ENCODE assay signal across 7 cellular contexts in the genomic region with DNA sequence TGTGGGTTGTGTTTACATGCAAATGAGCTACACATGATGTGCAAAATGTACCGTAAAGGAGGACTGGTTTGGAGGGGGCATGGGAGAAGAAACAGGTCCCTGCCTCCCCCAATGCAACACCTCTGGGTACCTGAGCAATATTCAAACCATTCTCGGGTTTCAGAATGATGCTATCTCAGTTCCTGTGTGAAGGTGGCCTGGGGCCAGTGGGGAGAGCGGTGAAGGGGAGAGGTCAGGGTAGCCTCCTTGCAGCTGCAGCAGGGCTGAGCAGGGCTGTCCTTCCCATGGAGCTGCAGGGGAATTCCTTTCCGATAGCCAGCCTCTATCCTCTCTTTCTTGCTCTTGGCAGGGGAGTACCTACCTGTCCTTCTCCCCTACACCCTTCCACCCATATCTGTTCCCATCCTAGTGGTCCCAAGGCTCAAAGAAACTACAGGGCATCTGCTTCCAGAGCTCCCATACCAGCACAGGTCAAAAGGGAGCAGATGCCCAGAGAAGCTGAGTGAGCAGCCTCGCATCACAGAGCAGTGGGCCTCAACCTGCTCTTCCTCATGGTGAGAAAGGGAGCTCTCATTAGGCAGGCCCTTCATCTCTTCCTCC. TPM values are rescaled to one million over a fixed set of nuclear protein-coding genes. Genes with fewer than 3 reads are reported as not detected.
A peak's percentile ranks its signal among the peaks of the same experiment; 100 is the strongest.
DNase-seq lines count a peak whose midpoint lies in the region; ATAC-seq, FAIRE-seq and TF ChIP-seq lines count a peak whose summit lies in the region.

No MANE protein-coding gene starts in this region.

- DNase-seq in OCI-LY7 (ENCODE audit: low spot score) (peak; percentile 45), islet precursor cell (peak; percentile 71), HuH-7.5 (ENCODE audit: low spot score) (no peak), DMS 273 (lab: John Stamatoyannopoulos, UW; ENCODE audit: unreplicated experiment) (no peak), HTR-8/SVneo (ENCODE audit: insufficient read length, low spot score) (no peak)

- H3K9me3 ChIP-seq in OCI-LY7 (ENCODE audit: low read length), result no peaks in the 10 kb centered on the region

- H3K79me2 ChIP-seq in OCI-LY7 (ENCODE audit: insufficient read depth, low read depth, low read length), result peaks cover 97% of the 10 kb centered on the region

- intact Hi-C loops in OCI-LY7 (cut with micrococcal nuclease; ENCODE audit: unreplicated experiment), result loop anchor here (2.0 kb wide), 1 partner anchor 16 kb away; no protein-coding TSS in a partner anchor

- peak overlapping the region; percentile 98 for H3K4me3 ChIP-seq in OCI-LY7 (ENCODE audit: low read depth, low read length, poor library complexity, severe bottlenecking)

- H3K9me2 ChIP-seq in OCI-LY7 (ENCODE audit: insufficient read depth, low read length), result no peaks in the 10 kb centered on the region

- H4K20me1 ChIP-seq in OCI-LY7 (ENCODE audit: insufficient read depth, low read length), result peaks cover 5% of the 10 kb centered on the region; the same call in 1 of the 2 replicates

- peak overlapping the region; percentile 98 for H3K27ac ChIP-seq in OCI-LY7 (ENCODE audit: low read depth, low read length, poor library complexity, severe bottlenecking)

- no peak for FAIRE-seq in HTR-8/SVneo (lab: Jason Lieb, UNC)

- H2AFZ ChIP-seq in OCI-LY7 (ENCODE audit: low read length), result no peak overlapping the region

- H3K36me3 ChIP-seq in OCI-LY7 (ENCODE audit: insufficient read depth, low read length), result peaks cover 67% of the 10 kb centered on the region

- no peak for TF ChIP-seq CTCF in OCI-LY7 (conservative IDR thresholded peaks at IDR 0.05; ENCODE audit: low read length)

- POLR2A ChIA-PET in OCI-LY7 (lab: Charles Lee), result interaction anchor here (0.5 to 7.1 kb wide), 7 partner anchors 12 to 155 kb away, joined by 3 to 179 read pairs (median 3); a partner anchor contains a TSS

- CTCF ChIA-PET in OCI-LY7 (lab: Charles Lee; ENCODE audit: unreplicated experiment), result interaction anchor here (0.6 to 2.3 kb wide), 4 partner anchors 8 to 93 kb away, joined by 3 to 10 read pairs (median 6); no protein-coding TSS in a partner anchor

- ATAC-seq in GM18858 (IDR thresholded peaks at IDR 0.05; ENCODE audit: unreplicated experiment) (peak; percentile 56), GM21825 (IDR thresholded peaks at IDR 0.05; ENCODE audit: unreplicated experiment) (peak; percentile 51)

- H3K4me1 ChIP-seq in OCI-LY7 (ENCODE audit: insufficient read depth, low read length, poor library complexity, severe bottlenecking), result peaks cover 93% of the 10 kb centered on the region

- H3K4me2 ChIP-seq in OCI-LY7 (ENCODE audit: low read length), result peak overlapping the region; percentile 91

- no TSS peak for BruUV-seq in OCI-LY7 (replicated peaks; lab: Mats Ljungman, UMichigan)

RNA-seq across cellular contexts. Expression of a gene that starts 11.9 kb away (rescaled TPM):
- total RNA-seq in OCI-LY7 (2014; rRNA removed; shearing (Covaris generic)), result 23.4 and 42.7 TPM in 2 replicates
- 92.3 and 101 TPM in 2 replicates for total RNA-seq in OCI-LY7 (2022)

Comparison
In these comparisons a context has a peak if more than half of its experiments do, and no peak if none do; other contexts are left out.
1. DNase-seq: peak in OCI-LY7 (single experiment) and islet precursor cell (single experiment); none in HuH-7.5 (single experiment), DMS 273 (single experiment) and HTR-8/SVneo (single experiment).